ENCODE assay signal across 19 cellular contexts in the genomic region with DNA sequence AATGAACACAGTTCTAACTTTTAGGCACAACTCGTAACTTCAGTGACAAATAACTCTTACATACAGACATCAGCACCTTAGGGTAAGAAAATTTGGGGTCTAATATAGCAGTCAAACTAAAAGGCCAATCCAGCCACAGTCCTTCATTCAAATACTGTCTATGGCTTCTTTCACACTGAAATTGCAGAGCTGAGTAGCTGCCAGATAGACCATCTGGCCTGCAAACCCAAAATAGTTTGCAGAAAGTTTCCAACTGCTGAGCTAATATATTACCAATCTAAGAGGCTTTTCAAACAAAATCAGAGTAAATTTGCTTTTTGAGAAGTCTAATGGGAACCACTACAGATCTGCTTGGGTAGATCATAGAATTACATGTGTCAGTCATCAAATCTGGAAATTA.
"Had no signal": no experiment of that assay in that cellular context is flagged by ENCODE, and none has a peak within 500 bp of the region (broad histone marks: within the 10 kb centered on the region; RNA-seq: fewer than 3 reads in every experiment).

No MANE protein-coding gene starts in this region.

- DNase-seq: colonic mucosa; dorsolateral prefrontal cortex; effector CD8-positive, alpha-beta T cell; heart left ventricle; hypothalamus; islet precursor cell; mammary epithelial cell; mucosa of descending colon; naive thymus-derived CD8-positive, alpha-beta T cell; sigmoid colon; stimulated activated CD4-positive, alpha-beta T cell treated with anti-CD3 and anti-CD28 coated beads, Interleukin-2, amount 100 ng/mL, for 24 hours; stimulated activated CD4-positive, alpha-beta T cell treated with anti-CD3 and anti-CD28 coated beads, Interleukin-4, amount 100 ng/mL, for 4 hours; stimulated activated naive B cell treated with anti-CD40 and anti-IgM and Interleukin-4, amounts not matched to agents 10 μg/mL and 1 μg/mL and 100 μg/mL, for 72 hours; stimulated activated naive CD8-positive, alpha-beta T cell treated with anti-CD3 and anti-CD28 coated beads, Interleukin-15, amount 100 ng/mL, for 72 hours; transverse colon had no signal

- H3K27ac Mint-ChIP-seq: naive thymus-derived CD8-positive, alpha-beta T cell; stimulated activated naive B cell treated with anti-CD40 and anti-IgM and Interleukin-4, amounts not matched to agents 10 μg/mL and 1 μg/mL and 100 μg/mL, for 72 hours; stimulated activated naive CD8-positive, alpha-beta T cell treated with anti-CD3 and anti-CD28 coated beads, Interleukin-15, amount 100 ng/mL, for 72 hours had no signal

- H3K4me3 Mint-ChIP-seq: naive thymus-derived CD8-positive, alpha-beta T cell; neural crest cell; stimulated activated naive B cell treated with anti-CD40 and anti-IgM and Interleukin-4, amounts not matched to agents 10 μg/mL and 1 μg/mL and 100 μg/mL, for 72 hours; stimulated activated naive CD8-positive, alpha-beta T cell treated with anti-CD3 and anti-CD28 coated beads, Interleukin-15, amount 100 ng/mL, for 72 hours had no signal

- H3K27ac ChIP-seq: colonic mucosa, dorsolateral prefrontal cortex, heart left ventricle, right atrium auricular region, sigmoid colon, skin epidermis, thoracic aorta, transverse colon had no signal

- H3K36me3 Mint-ChIP-seq: naive thymus-derived CD8-positive, alpha-beta T cell had no signal

- H3K4me3 ChIP-seq: colonic mucosa, dorsolateral prefrontal cortex, heart left ventricle, mucosa of descending colon, right atrium auricular region, sigmoid colon, skin epidermis, thoracic aorta, transverse colon had no signal

- H3K4me1 Mint-ChIP-seq: naive thymus-derived CD8-positive, alpha-beta T cell; neural crest cell; stimulated activated naive B cell treated with anti-CD40 and anti-IgM and Interleukin-4, amounts not matched to agents 10 μg/mL and 1 μg/mL and 100 μg/mL, for 72 hours; stimulated activated naive CD8-positive, alpha-beta T cell treated with anti-CD3 and anti-CD28 coated beads, Interleukin-15, amount 100 ng/mL, for 72 hours had no signal

- H3K9me3 Mint-ChIP-seq: naive thymus-derived CD8-positive, alpha-beta T cell; neural crest cell; stimulated activated naive CD8-positive, alpha-beta T cell treated with anti-CD3 and anti-CD28 coated beads, Interleukin-15, amount 100 ng/mL, for 72 hours had no signal
